In genomic region chr5:115435065-115435775, GRCh38 we compare ENCODE assay signal across 22 cellular contexts.
DNase-seq lines count a peak whose midpoint lies in the region; ATAC-seq, FAIRE-seq and TF ChIP-seq lines count a peak whose summit lies in the region.
"Had no signal": no experiment of that assay in that cellular context is flagged by ENCODE, and none has a peak within 500 bp of the region (broad histone marks: within the 10 kb centered on the region; RNA-seq: fewer than 3 reads in every experiment).

No MANE protein-coding gene starts in this region.

- H3K27ac Mint-ChIP-seq in brain: peak overlapping the region in 4 of 5 experiments; percentile 6 to 80 (median 68)
- H3K27ac Mint-ChIP-seq: CD4-positive, alpha-beta memory T cell had no signal

- peak overlapping the region; percentile 32; the same call in 1 of the 2 replicates for H3K4me2 ChIP-seq in MM.1S (ENCODE audit: low read depth, low read length)

- no peaks in the 10 kb centered on the region for H4K20me1 ChIP-seq in MM.1S (ENCODE audit: insufficient read depth, low read length)

- FAIRE-seq in small intestine (lab: Jason Lieb, UNC): no peak
- FAIRE-seq: K562 had no signal

- no peak overlapping the region; the same call in 1 of the 2 replicates for H3K27ac ChIP-seq in MM.1S (ENCODE audit: low read length)
- H3K27ac ChIP-seq in lower lobe of right lung: no peak overlapping the region
- no peak overlapping the region for H3K27ac ChIP-seq in small intestine (ENCODE audit: low read depth in 1 of 2, low read length in 1 of 2)
- H3K27ac ChIP-seq: 22Rv1 had no signal

- H3K4me1 ChIP-seq in MM.1S (ENCODE audit: low read length) (peaks cover 20% of the 10 kb centered on the region), lower lobe of right lung (peaks cover 15% of the 10 kb centered on the region), small intestine (ENCODE audit: control insufficient read depth in 2 of 2, insufficient read depth in 1 of 2, low read depth in 1 of 2, low read length in 1 of 2) (no peaks in the 10 kb centered on the region)

- H3K4me1 Mint-ChIP-seq in brain: peaks cover 20% of the 10 kb centered on the region
- H3K4me1 Mint-ChIP-seq: CD4-positive, alpha-beta memory T cell had no signal

- H3K9me2 ChIP-seq in MM.1S (replicated peaks; ENCODE audit: insufficient read depth, low read length): no peaks in the 10 kb centered on the region

- peaks cover 12% of the 10 kb centered on the region for H3K36me3 Mint-ChIP-seq in brain
- H3K36me3 Mint-ChIP-seq: CD4-positive, alpha-beta memory T cell had no signal

- no peak overlapping the region for H3K4me3 Mint-ChIP-seq in brain
- H3K4me3 Mint-ChIP-seq: CD4-positive, alpha-beta memory T cell had no signal

- no peak overlapping the region for H3K9ac ChIP-seq in MM.1S (ENCODE audit: low read length)

- H3K36me3 ChIP-seq in MM.1S (replicated peaks; ENCODE audit: insufficient read depth, low read length) (no peaks in the 10 kb centered on the region), lower lobe of right lung (no peaks in the 10 kb centered on the region), small intestine (ENCODE audit: control insufficient read depth in 2 of 2, insufficient read depth in 2 of 2, low read length in 2 of 2) (no peaks in the 10 kb centered on the region)

- H3F3A ChIP-seq in MM.1S (ENCODE audit: insufficient read depth, low read length): peaks cover 15% of the 10 kb centered on the region

- ATAC-seq in lower lobe of right lung (peak; percentile 71 to 75), HG02763 (IDR thresholded peaks at IDR 0.05; ENCODE audit: unreplicated experiment) (no peak)
- ATAC-seq: HCT116, K562, Panc1, SK-N-SH treated with all-trans-retinoic acid at 6 μM for 48 hours had no signal

- no peaks in the 10 kb centered on the region for H3K9me3 ChIP-seq in MM.1S (replicated peaks; ENCODE audit: insufficient read depth, low read length)
- H3K9me3 ChIP-seq in lower lobe of right lung: no peaks in the 10 kb centered on the region
- no peaks in the 10 kb centered on the region for H3K9me3 ChIP-seq in small intestine (ENCODE audit: control insufficient read depth, low read depth)

- WGBS in small intestine, 3 donors: 78 to 86% (median 79%) methylated on average over 4 of the region's 4 CpGs

- H3K27me3 ChIP-seq in MM.1S (replicated peaks; ENCODE audit: insufficient read depth, low read length) (no peaks in the 10 kb centered on the region), lower lobe of right lung (ENCODE audit: low read depth) (no peaks in the 10 kb centered on the region), small intestine (ENCODE audit: control insufficient read depth in 2 of 2, insufficient read depth in 2 of 2, low read length in 2 of 2) (no peaks in the 10 kb centered on the region)

- peaks cover 11 to 27% (median 22%) of the 10 kb centered on the region in 5 experiments for H3K9me3 Mint-ChIP-seq in brain

- H3K4me3 ChIP-seq in MM.1S (ENCODE audit: low read length) (no peak overlapping the region), lower lobe of right lung (no peak overlapping the region), small intestine (ENCODE audit: low read depth in 1 of 2, low read length in 2 of 2) (no peak overlapping the region)
- H3K4me3 ChIP-seq: K562 had no signal

- H2AFZ ChIP-seq in MM.1S (ENCODE audit: low read length): no peak overlapping the region

- H3K79me2 ChIP-seq in MM.1S (ENCODE audit: low read length): no peaks in the 10 kb centered on the region

- intact Hi-C loops in lower lobe of right lung (cut with DNase I): no loop called here

- no peak for TF ChIP-seq CTCF in MM.1S (IDR thresholded peaks at IDR 0.05; ENCODE audit: low read length)
- TF ChIP-seq CTCF in brain (conservative IDR thresholded peaks at IDR 0.05): no peak
- no peak for TF ChIP-seq CTCF in lower lobe of right lung (IDR thresholded peaks at IDR 0.05)

- DNase-seq in NCI-H2171 treated with DMSO at 0.1 percent for 48 hours (lab: John Stamatoyannopoulos, UW) (peak; percentile 15), NCI-H2171 (lab: John Stamatoyannopoulos, UW) (no peak), MM.1S (no peak), lower lobe of right lung (no peak), small intestine (no peak), T-helper 1 cell (no peak)
- DNase-seq: Calu3; CD4-positive, alpha-beta memory T cell; DMS79; NCI-H1048; NCI-H146; NCI-H2107; NCI-H345; NCI-H82; SHP77 treated with DMSO at 0.1 percent for 48 hours had no signal

- no peaks in the 10 kb centered on the region for H3K27me3 Mint-ChIP-seq in brain
